ENCODE assay signal across 15 cellular contexts in genomic region chr12:6729186-6729585, GRCh38. TPM values are rescaled to one million over a fixed set of nuclear protein-coding genes. Genes with fewer than 3 reads are reported as not detected.
A peak's percentile ranks its signal among the peaks of the same experiment; 100 is the strongest.
DNase-seq lines count a peak whose midpoint lies in the region; TF ChIP-seq lines count a peak whose summit lies in the region.
"Had no signal": no experiment of that assay in that cellular context is flagged by ENCODE, and none has a peak within 500 bp of the region (broad histone marks: within the 10 kb centered on the region; RNA-seq: fewer than 3 reads in every experiment).

No MANE protein-coding gene starts in this region.

- H3K36me3 ChIP-seq in NT2/D1 (ENCODE audit: insufficient read depth, insufficient read length, low read length) = peaks cover 71% of the 10 kb centered on the region

- H3K4me3 ChIP-seq in NT2/D1 (ENCODE audit: insufficient read length, low read depth) = no peak overlapping the region
- H3K4me3 ChIP-seq: A549; BLaER1 treated with 17β-estradiol and CSF1 and Interleukin-3, amounts not matched to agents 10 nM and 100 nM had no signal

- peak overlapping the region; percentile 4 for H3K9ac ChIP-seq in NT2/D1 (ENCODE audit: insufficient read length, low read depth)
- H3K9ac ChIP-seq: BLaER1 treated with 17β-estradiol and CSF1 and Interleukin-3, amounts not matched to agents 10 nM and 100 nM had no signal

- H3K36me3 Mint-ChIP-seq in nephron progenitor cell (ENCODE audit: low read depth) = peaks cover 32% of the 10 kb centered on the region

- H3K27ac Mint-ChIP-seq in nephron progenitor cell = peak overlapping the region; percentile 39
- H3K27ac Mint-ChIP-seq: B cell; CD4-positive, alpha-beta T cell; CD8-positive, alpha-beta T cell had no signal

- H3K27me3 Mint-ChIP-seq in nephron progenitor cell (ENCODE audit: low read depth, poor library complexity) = no peaks in the 10 kb centered on the region
- H3K27me3 Mint-ChIP-seq: B cell; CD4-positive, alpha-beta T cell had no signal

- H3K4me1 ChIP-seq in NT2/D1 (ENCODE audit: insufficient read depth, insufficient read length) = peaks cover 2% of the 10 kb centered on the region

- no peaks in the 10 kb centered on the region for H3K9me3 ChIP-seq in NT2/D1 (ENCODE audit: insufficient read depth, low read length)
- H3K9me3 ChIP-seq: A549; BLaER1 treated with 17β-estradiol and CSF1 and Interleukin-3, amounts not matched to agents 10 nM and 100 nM; Caco-2 had no signal

- H3K9me3 Mint-ChIP-seq in nephron progenitor cell = no peaks in the 10 kb centered on the region
- H3K9me3 Mint-ChIP-seq: CD4-positive, alpha-beta T cell; CD8-positive, alpha-beta T cell had no signal

- H3K27me3 ChIP-seq in NT2/D1 (ENCODE audit: insufficient read depth, insufficient read length) = no peaks in the 10 kb centered on the region
- H3K27me3 ChIP-seq: BLaER1 treated with 17β-estradiol and CSF1 and Interleukin-3, amounts not matched to agents 10 nM and 100 nM had no signal

- H3K4me1 Mint-ChIP-seq in nephron progenitor cell = peaks cover 31% of the 10 kb centered on the region

- intact Hi-C loops in posterior vena cava (cut with DNase I) = no loop called here

- DNase-seq in NT2/D1 (ENCODE audit: low read depth, low spot score) (no peak), nephron progenitor cell (no peak), posterior vena cava (ENCODE audit: low spot score) (peak; percentile 68), NCI-H1694 (lab: John Stamatoyannopoulos, UW) (no peak)
- no peak for DNase-seq in stimulated activated naive CD4-positive, alpha-beta T cell treated with Interleukin-2 at 50 U/mL for 16 hours (lab: John Stamatoyannopoulos, UW)
- DNase-seq: AML-193; Caco-2; Calu3; CD4-positive, alpha-beta T cell; CD8-positive, alpha-beta T cell; DMS79 treated with DMSO at 0.1 percent for 48 hours; GF-D8 had no signal

- no peak overlapping the region for H3K4me3 Mint-ChIP-seq in nephron progenitor cell
- H3K4me3 Mint-ChIP-seq: B cell; CD4-positive, alpha-beta T cell; CD8-positive, alpha-beta T cell had no signal

- TF ChIP-seq CTCF in nephron progenitor cell (IDR thresholded peaks at IDR 0.05) = no peak

RNA-seq across cellular contexts. Expression of gene COPS7A, which starts 5.3 kb away (rescaled TPM):
- 10 to 100 TPM; 46.0 to 54.5 TPM for total RNA-seq in posterior vena cava

RNA-seq across cellular contexts. Expression of gene MLF2, which starts 23.8 kb away (rescaled TPM):
- 100 to 1,000 TPM; 106 to 145 TPM for total RNA-seq in posterior vena cava

RNA-seq across cellular contexts. Expression of gene PIANP, which starts 28.6 kb away (rescaled TPM):
- under 1 TPM in 1 of 2 donors, not detected in 1; 0.69 TPM for total RNA-seq in posterior vena cava
- total RNA-seq: Calu3 had no signal

RNA-seq across cellular contexts. Expression of gene PTMS, which starts 37.0 kb away (rescaled TPM):
- total RNA-seq in posterior vena cava = 100 to 1,000 TPM; 373 to 398 TPM

RNA-seq across cellular contexts. Expression of gene ZNF384, which starts 40.0 kb away (rescaled TPM):
- 10 to 100 TPM; 35.6 to 40.1 TPM for total RNA-seq in posterior vena cava
